1 cellular context compared by ENCODE assay signal in genomic region chrX:9844936-9845573, GRCh38.
A peak's percentile ranks its signal among the peaks of the same experiment; 100 is the strongest.
TF ChIP-seq lines count a peak whose summit lies in the region.

No MANE protein-coding gene starts in this region.

TF ChIP-seq in HepG2, 621 proteins besides CTCF, POLR2A, EP300 and RAD21:
- TF ChIP-seq ZNF350 (CRISPR knock-in tag; IDR thresholded peaks at IDR 0.05; ENCODE audit: borderline replicate concordance, low read depth) (no peak), ZNF496 (CRISPR knock-in tag; IDR thresholded peaks at IDR 0.05; ENCODE audit: insufficient replicate concordance) (no peak), IRF1 (CRISPR knock-in tag; IDR thresholded peaks at IDR 0.05; ENCODE audit: low read depth) (no peak), ZNF292 (CRISPR knock-in tag; IDR thresholded peaks at IDR 0.05; ENCODE audit: borderline replicate concordance, low read depth) (peak; percentile 15; the same call in 1 of the 2 replicates), SIN3A (IDR thresholded peaks at IDR 0.05; ENCODE audit: borderline replicate concordance, low read depth, low read length) (no peak), NFATC3 (CRISPR knock-in tag; IDR thresholded peaks at IDR 0.05) (no peak), ZNF121 (CRISPR knock-in tag; IDR thresholded peaks at IDR 0.05) (peak; percentile 35; the same call in 1 of the 2 replicates), ZNF205 (CRISPR knock-in tag; IDR thresholded peaks at IDR 0.05) (no peak), CREB1 (IDR thresholded peaks at IDR 0.05) (no peak), CREB1 (CRISPR knock-in tag; IDR thresholded peaks at IDR 0.05) (0 out of 2 replicates have a peak, but pooled peaks have one; percentile 21)
TF ChIP-seq in HepG2: peak in this region for 3.
